Comparison of ENCODE assay signal across 1 cellular context in genomic region chr20:31720486-31721407, GRCh38.
A peak's percentile ranks its signal among the peaks of the same experiment; 100 is the strongest.
TF ChIP-seq lines count a peak whose summit lies in the region.

No MANE protein-coding gene starts in this region.

TF ChIP-seq in HepG2, 621 proteins besides CTCF, POLR2A, EP300 and RAD21 (continued from another document and continues in another):
- TF ChIP-seq SRSF4 (IDR thresholded peaks at IDR 0.05; ENCODE audit: low read depth, low read length, poor library complexity, severe bottlenecking) = no peak
- peak; percentile 82; the same call in 1 of the 2 replicates for TF ChIP-seq ZBTB20 (CRISPR knock-in tag; IDR thresholded peaks at IDR 0.05; ENCODE audit: borderline replicate concordance, low read depth)
- no peak; the same call in 1 of the 2 replicates for TF ChIP-seq NFYC (CRISPR knock-in tag; IDR thresholded peaks at IDR 0.05)
- TF ChIP-seq, protein P1, sequence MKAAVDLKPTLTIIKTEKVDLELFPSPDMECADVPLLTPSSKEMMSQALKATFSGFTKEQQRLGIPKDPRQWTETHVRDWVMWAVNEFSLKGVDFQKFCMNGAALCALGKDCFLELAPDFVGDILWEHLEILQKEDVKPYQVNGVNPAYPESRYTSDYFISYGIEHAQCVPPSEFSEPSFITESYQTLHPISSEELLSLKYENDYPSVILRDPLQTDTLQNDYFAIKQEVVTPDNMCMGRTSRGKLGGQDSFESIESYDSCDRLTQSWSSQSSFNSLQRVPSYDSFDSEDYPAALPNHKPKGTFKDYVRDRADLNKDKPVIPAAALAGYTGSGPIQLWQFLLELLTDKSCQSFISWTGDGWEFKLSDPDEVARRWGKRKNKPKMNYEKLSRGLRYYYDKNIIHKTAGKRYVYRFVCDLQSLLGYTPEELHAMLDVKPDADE (CRISPR knock-in tag; IDR thresholded peaks at IDR 0.05) = no peak
- TF ChIP-seq, protein P2, sequence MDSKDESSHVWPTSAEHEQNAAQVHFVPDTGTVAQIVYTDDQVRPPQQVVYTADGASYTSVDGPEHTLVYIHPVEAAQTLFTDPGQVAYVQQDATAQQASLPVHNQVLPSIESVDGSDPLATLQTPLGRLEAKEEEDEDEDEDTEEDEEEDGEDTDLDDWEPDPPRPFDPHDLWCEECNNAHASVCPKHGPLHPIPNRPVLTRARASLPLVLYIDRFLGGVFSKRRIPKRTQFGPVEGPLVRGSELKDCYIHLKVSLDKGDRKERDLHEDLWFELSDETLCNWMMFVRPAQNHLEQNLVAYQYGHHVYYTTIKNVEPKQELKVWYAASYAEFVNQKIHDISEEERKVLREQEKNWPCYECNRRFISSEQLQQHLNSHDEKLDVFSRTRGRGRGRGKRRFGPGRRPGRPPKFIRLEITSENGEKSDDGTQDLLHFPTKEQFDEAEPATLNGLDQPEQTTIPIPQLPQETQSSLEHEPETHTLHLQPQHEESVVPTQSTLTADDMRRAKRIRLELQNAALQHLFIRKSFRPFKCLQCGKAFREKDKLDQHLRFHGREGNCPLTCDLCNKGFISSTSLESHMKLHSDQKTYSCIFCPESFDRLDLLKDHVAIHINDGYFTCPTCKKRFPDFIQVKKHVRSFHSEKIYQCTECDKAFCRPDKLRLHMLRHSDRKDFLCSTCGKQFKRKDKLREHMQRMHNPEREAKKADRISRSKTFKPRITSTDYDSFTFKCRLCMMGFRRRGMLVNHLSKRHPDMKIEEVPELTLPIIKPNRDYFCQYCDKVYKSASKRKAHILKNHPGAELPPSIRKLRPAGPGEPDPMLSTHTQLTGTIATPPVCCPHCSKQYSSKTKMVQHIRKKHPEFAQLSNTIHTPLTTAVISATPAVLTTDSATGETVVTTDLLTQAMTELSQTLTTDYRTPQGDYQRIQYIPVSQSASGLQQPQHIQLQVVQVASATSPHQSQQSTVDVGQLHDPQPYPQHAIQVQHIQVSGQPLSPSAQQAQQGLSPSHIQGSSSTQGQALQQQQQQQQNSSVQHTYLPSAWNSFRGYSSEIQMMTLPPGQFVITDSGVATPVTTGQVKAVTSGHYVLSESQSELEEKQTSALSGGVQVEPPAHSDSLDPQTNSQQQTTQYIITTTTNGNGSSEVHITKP (CRISPR knock-in tag; IDR thresholded peaks at IDR 0.05; ENCODE audit: low read depth) = 0 out of 2 replicates have a peak, but pooled peaks have one; percentile 37
- 0 out of 2 replicates have a peak, but pooled peaks have one; percentile 18 for TF ChIP-seq SP2 (CRISPR knock-in tag; IDR thresholded peaks at IDR 0.05)
- no peak; the same call in 1 of the 2 replicates for TF ChIP-seq TP53 (CRISPR knock-in tag; conservative IDR thresholded peaks at IDR 0.05)
- TF ChIP-seq, protein P3, sequence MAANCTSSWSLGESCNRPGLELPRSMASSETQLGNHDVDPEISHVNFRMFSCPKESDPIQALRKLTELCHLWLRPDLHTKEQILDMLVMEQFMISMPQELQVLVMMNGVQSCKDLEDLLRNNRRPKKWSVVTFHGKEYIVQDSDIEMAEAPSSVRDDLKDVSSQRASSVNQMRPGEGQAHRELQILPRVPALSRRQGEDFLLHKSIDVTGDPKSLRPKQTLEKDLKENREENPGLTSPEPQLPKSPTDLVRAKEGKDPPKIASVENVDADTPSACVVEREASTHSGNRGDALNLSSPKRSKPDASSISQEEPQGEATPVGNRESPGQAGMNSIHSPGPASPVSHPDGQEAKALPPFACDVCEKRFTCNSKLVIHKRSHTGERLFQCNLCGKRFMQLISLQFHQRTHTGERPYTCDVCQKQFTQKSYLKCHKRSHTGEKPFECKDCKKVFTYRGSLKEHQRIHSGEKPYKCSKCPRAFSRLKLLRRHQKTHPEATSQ (CRISPR knock-in tag; IDR thresholded peaks at IDR 0.05; ENCODE audit: borderline replicate concordance) = peak; percentile 56; the same call in 1 of the 2 replicates
- peak; percentile 74 for TF ChIP-seq RCOR2 (CRISPR knock-in tag; IDR thresholded peaks at IDR 0.05)
- TF ChIP-seq SMC3 (IDR thresholded peaks at IDR 0.05; ENCODE audit: low read length) = peak; percentile 46; the same call in 1 of the 2 replicates
- TF ChIP-seq ZNF639 (CRISPR knock-in tag; conservative IDR thresholded peaks at IDR 0.05) = no peak; the same call in none of the 2 replicates
- TF ChIP-seq, protein P4, sequence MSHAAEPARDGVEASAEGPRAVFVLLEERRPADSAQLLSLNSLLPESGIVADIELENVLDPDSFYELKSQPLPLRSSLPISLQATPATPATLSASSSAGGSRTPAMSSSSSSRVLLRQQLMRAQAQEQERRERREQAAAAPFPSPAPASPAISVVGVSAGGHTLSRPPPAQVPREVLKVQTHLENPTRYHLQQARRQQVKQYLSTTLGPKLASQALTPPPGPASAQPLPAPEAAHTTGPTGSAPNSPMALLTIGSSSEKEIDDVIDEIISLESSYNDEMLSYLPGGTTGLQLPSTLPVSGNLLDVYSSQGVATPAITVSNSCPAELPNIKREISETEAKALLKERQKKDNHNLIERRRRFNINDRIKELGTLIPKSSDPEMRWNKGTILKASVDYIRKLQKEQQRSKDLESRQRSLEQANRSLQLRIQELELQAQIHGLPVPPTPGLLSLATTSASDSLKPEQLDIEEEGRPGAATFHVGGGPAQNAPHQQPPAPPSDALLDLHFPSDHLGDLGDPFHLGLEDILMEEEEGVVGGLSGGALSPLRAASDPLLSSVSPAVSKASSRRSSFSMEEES (CRISPR knock-in tag; IDR thresholded peaks at IDR 0.05) = peak; percentile 73; the same call in 1 of the 2 replicates
- peak; percentile 93 for TF ChIP-seq HDAC2 (CRISPR knock-in tag; IDR thresholded peaks at IDR 0.05)
- peak; percentile 78; the same call in 1 of the 2 replicates for TF ChIP-seq MAZ (IDR thresholded peaks at IDR 0.05; ENCODE audit: borderline replicate concordance, low read depth, low read length)
- TF ChIP-seq MAZ (CRISPR knock-in tag; IDR thresholded peaks at IDR 0.05; ENCODE audit: low read depth) = peak; percentile 92
- TF ChIP-seq PLRG1 (conservative IDR thresholded peaks at IDR 0.05) = no peak
- peak; percentile 92; the same call in 1 of the 2 replicates for TF ChIP-seq PAWR (CRISPR knock-in tag; IDR thresholded peaks at IDR 0.05; ENCODE audit: borderline replicate concordance)
- no peak for TF ChIP-seq ZNF253 (CRISPR knock-in tag; IDR thresholded peaks at IDR 0.05; ENCODE audit: borderline replicate concordance)
- TF ChIP-seq HMGA1 (CRISPR knock-in tag; conservative IDR thresholded peaks at IDR 0.05) = no peak
- peak; percentile 96 for TF ChIP-seq ZNF264 (CRISPR knock-in tag; IDR thresholded peaks at IDR 0.05)
- TF ChIP-seq ZNF598 (CRISPR knock-in tag; IDR thresholded peaks at IDR 0.05; ENCODE audit: borderline replicate concordance) = no peak
- no peak; the same call in 1 of the 2 replicates for TF ChIP-seq THAP9 (CRISPR knock-in tag; IDR thresholded peaks at IDR 0.05; ENCODE audit: borderline replicate concordance)
- no peak for TF ChIP-seq SRSF9 (IDR thresholded peaks at IDR 0.05; ENCODE audit: borderline replicate concordance, insufficient read depth, low read depth, low read length, poor library complexity, severe bottlenecking)
- peak; percentile 97 for TF ChIP-seq TBX2 (CRISPR knock-in tag; IDR thresholded peaks at IDR 0.05; ENCODE audit: borderline replicate concordance)
- 0 out of 2 replicates have a peak, but pooled peaks have one; percentile 10 for TF ChIP-seq GFI1 (CRISPR knock-in tag; IDR thresholded peaks at IDR 0.05; ENCODE audit: borderline replicate concordance)
- TF ChIP-seq, protein P5, sequence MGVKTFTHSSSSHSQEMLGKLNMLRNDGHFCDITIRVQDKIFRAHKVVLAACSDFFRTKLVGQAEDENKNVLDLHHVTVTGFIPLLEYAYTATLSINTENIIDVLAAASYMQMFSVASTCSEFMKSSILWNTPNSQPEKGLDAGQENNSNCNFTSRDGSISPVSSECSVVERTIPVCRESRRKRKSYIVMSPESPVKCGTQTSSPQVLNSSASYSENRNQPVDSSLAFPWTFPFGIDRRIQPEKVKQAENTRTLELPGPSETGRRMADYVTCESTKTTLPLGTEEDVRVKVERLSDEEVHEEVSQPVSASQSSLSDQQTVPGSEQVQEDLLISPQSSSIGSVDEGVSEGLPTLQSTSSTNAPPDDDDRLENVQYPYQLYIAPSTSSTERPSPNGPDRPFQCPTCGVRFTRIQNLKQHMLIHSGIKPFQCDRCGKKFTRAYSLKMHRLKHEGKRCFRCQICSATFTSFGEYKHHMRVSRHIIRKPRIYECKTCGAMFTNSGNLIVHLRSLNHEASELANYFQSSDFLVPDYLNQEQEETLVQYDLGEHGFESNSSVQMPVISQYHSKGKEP (CRISPR knock-in tag; IDR thresholded peaks at IDR 0.05) = peak; percentile 80; the same call in 1 of the 2 replicates
- TF ChIP-seq MTA1 (CRISPR knock-in tag; IDR thresholded peaks at IDR 0.05; ENCODE audit: borderline replicate concordance) = peak; percentile 97; the same call in 1 of the 2 replicates
- TF ChIP-seq, protein P6, sequence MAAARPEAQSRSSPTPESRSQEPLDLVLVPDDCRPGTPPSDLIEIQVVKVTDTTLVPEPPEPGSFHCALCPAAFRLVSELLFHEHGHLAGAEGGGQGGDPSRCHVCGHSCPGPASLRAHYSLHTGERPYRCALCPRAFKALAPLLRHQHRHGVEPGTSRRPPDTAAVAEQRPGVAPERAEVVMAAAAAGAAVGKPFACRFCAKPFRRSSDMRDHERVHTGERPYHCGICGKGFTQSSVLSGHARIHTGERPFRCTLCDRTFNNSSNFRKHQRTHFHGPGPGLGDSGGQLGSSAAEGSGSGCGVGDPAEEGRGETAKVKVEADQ (CRISPR knock-in tag; IDR thresholded peaks at IDR 0.05; ENCODE audit: borderline replicate concordance) = no peak
- TF ChIP-seq ZNF776 (CRISPR knock-in tag; IDR thresholded peaks at IDR 0.05) = no peak
- TF ChIP-seq ZNF337 (CRISPR knock-in tag; IDR thresholded peaks at IDR 0.05; ENCODE audit: borderline replicate concordance, low read depth) = no peak
- TF ChIP-seq ZMYM3 (CRISPR knock-in tag; IDR thresholded peaks at IDR 0.05) = peak; percentile 86
- TF ChIP-seq FLYWCH1 (CRISPR knock-in tag; IDR thresholded peaks at IDR 0.05) = no peak
- TF ChIP-seq SAFB2 (CRISPR knock-in tag; IDR thresholded peaks at IDR 0.05; ENCODE audit: borderline replicate concordance, low read depth) = no peak
- TF ChIP-seq, protein P7, sequence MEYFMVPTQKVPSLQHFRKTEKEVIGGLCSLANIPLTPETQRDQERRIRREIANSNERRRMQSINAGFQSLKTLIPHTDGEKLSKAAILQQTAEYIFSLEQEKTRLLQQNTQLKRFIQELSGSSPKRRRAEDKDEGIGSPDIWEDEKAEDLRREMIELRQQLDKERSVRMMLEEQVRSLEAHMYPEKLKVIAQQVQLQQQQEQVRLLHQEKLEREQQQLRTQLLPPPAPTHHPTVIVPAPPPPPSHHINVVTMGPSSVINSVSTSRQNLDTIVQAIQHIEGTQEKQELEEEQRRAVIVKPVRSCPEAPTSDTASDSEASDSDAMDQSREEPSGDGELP (IDR thresholded peaks at IDR 0.05; ENCODE audit: borderline replicate concordance, low read depth) = peak; percentile 98
